ENCODE assay signal across 9 cellular contexts in genomic region chr11:59754494-59754858, GRCh38. TPM values are rescaled to one million over a fixed set of nuclear protein-coding genes. Genes with fewer than 3 reads are reported as not detected.
DNase-seq lines count a peak whose midpoint lies in the region; ATAC-seq and TF ChIP-seq lines count a peak whose summit lies in the region.
"Had no signal": no experiment of that assay in that cellular context is flagged by ENCODE, and none has a peak within 500 bp of the region (broad histone marks: within the 10 kb centered on the region; RNA-seq: fewer than 3 reads in every experiment).

No MANE protein-coding gene starts in this region.

- H2AFZ ChIP-seq in KMS-11 (ENCODE audit: low read depth), result peak overlapping the region; percentile 100

- peak; percentile 69 for DNase-seq in activated CD8-positive, alpha-beta memory T cell treated with anti-CD3 and anti-CD28 coated beads, Interleukin-2, amount 50 U/mL, for 48 hours
- peak; percentile 7 for DNase-seq in fibroblast of mammary gland (ENCODE audit: low read depth)
- DNase-seq in ovary, result peak in 2 of 5 donors; percentile 12 to 23
- DNase-seq in LoVo (ENCODE audit: low spot score), result no peak

- no peaks in the 10 kb centered on the region for H3K79me2 ChIP-seq in KMS-11 (ENCODE audit: insufficient read depth, low read depth)

- no peak for TF ChIP-seq CTCF in C4-2B (conservative IDR thresholded peaks at IDR 0.05)
- no peak for TF ChIP-seq CTCF in KMS-11 (conservative IDR thresholded peaks at IDR 0.05; ENCODE audit: low read depth, low read length)
- TF ChIP-seq CTCF in fibroblast of mammary gland (conservative IDR thresholded peaks at IDR 0.05; ENCODE audit: control insufficient read depth, insufficient read depth, low read depth, low read length), result no peak
- no peak for TF ChIP-seq CTCF in ovary (IDR thresholded peaks at IDR 0.05)

- H3K4me1 ChIP-seq in KMS-11 (ENCODE audit: low read depth, poor library complexity, severe bottlenecking), result peaks cover 9% of the 10 kb centered on the region
- peaks cover 6% of the 10 kb centered on the region for H3K4me1 ChIP-seq in ovary (ENCODE audit: insufficient read depth)

- no peak for TF ChIP-seq EP300 in ovary (IDR thresholded peaks at IDR 0.05)

- H3K9ac ChIP-seq in KMS-11, result peak overlapping the region; percentile 30; the same call in 1 of the 2 replicates

- H3K27ac ChIP-seq in C4-2B, result peak overlapping the region; percentile 95
- H3K27ac ChIP-seq in KMS-11, result no peak overlapping the region
- H3K27ac ChIP-seq in ovary, result peak overlapping the region in 1 of 2 donors; percentile 95

- peak overlapping the region; percentile 97 for H3K4me2 ChIP-seq in KMS-11

- H3K4me3 ChIP-seq in KMS-11 (IDR thresholded peaks at IDR 0.05; ENCODE audit: insufficient read depth, low read depth, low read length) (no peak overlapping the region), fibroblast of mammary gland (ENCODE audit: control insufficient read depth, low read depth, low read length) (peak overlapping the region; percentile 69), ovary (peak overlapping the region; percentile 73)

- 0 to 1% (median 0%) methylated on average over 20 of the region's 20 CpGs for WGBS in ovary, 3 donors

- H3K9me3 ChIP-seq in ovary, result no peaks in the 10 kb centered on the region

- intact Hi-C loops in ovary (cut with DNase I), result loop anchor here (2.0 to 10.0 kb wide), 3 partner anchors 48 to 50 kb away; no protein-coding TSS in a partner anchor

- H3K27me3 ChIP-seq in KMS-11 (ENCODE audit: insufficient read depth, low read depth) (no peaks in the 10 kb centered on the region), ovary (no peaks in the 10 kb centered on the region)

- H3K36me3 ChIP-seq in KMS-11 (ENCODE audit: insufficient read depth), result no peaks in the 10 kb centered on the region
- no peaks in the 10 kb centered on the region for H3K36me3 ChIP-seq in ovary

- no peak for TF ChIP-seq POLR2A in ovary (IDR thresholded peaks at IDR 0.05)

- H4K20me1 ChIP-seq in KMS-11 (ENCODE audit: insufficient read depth), result no peaks in the 10 kb centered on the region

- peak; percentile 9 for ATAC-seq in GM19043 (IDR thresholded peaks at IDR 0.05; ENCODE audit: low read depth, unreplicated experiment)
- no peak for ATAC-seq in HG03457 (IDR thresholded peaks at IDR 0.05; ENCODE audit: unreplicated experiment)

RNA-seq across cellular contexts. Expression of gene STX3, which starts 0.7 kb away (rescaled TPM):
- total RNA-seq in ovary, result 10 to 100 TPM; 14.6 to 29.4 (median 16.2) TPM
- polyA plus RNA-seq in ovary, result 10 to 100 TPM; 13.3 to 23.1 TPM

RNA-seq across cellular contexts. Expression of gene OR10V1, which starts 40.8 kb away (rescaled TPM):
- total RNA-seq in ovary, result not detected
- not detected for polyA plus RNA-seq in ovary
- total RNA-seq: NCI-H460 had no signal

RNA-seq across cellular contexts. Expression of gene MRPL16, which starts 56.1 kb away (rescaled TPM):
- 10 to 100 TPM; 30.0 to 40.4 (median 35.9) TPM for total RNA-seq in ovary
- 10 to 100 TPM; 45.4 to 68.1 TPM for polyA plus RNA-seq in ovary
